ENCODE assay signal across 10 cellular contexts in genomic region chr16:12119562-12119961, GRCh38.
DNase-seq lines count a peak whose midpoint lies in the region; ATAC-seq, FAIRE-seq and TF ChIP-seq lines count a peak whose summit lies in the region.
"Had no signal": no experiment of that assay in that cellular context is flagged by ENCODE, and none has a peak within 500 bp of the region (broad histone marks: within the 10 kb centered on the region; RNA-seq: fewer than 3 reads in every experiment).

No MANE protein-coding gene starts in this region.

- H3K4me3 Mint-ChIP-seq in MCF 10A (ENCODE audit: unreplicated experiment), result peak overlapping the region; percentile 10
- H3K4me3 Mint-ChIP-seq in activated T-helper 1 cell treated with anti-CD3 and anti-CD28 coated beads, Interleukin-12 subunit alpha, Interleukin-12 subunit beta, Interleukin-2, Interleukin-4 antibody, amounts not matched to agents 30 ng/mL and 10 ng/mL and 1 ng/mL, durations not matched to agents 14 hours and 24 hours and 36 hours, result no peak overlapping the region

- H3K4me3 ChIP-seq in breast epithelium, result no peak overlapping the region
- H3K4me3 ChIP-seq in bronchial epithelial cell (ENCODE audit: low read depth, low read length), result no peak overlapping the region
- H3K4me3 ChIP-seq in lower lobe of right lung, result no peak overlapping the region
- H3K4me3 ChIP-seq in upper lobe of right lung, result no peak overlapping the region
- H3K4me3 ChIP-seq: skin epidermis had no signal

- no peaks in the 10 kb centered on the region for H3K36me3 ChIP-seq in breast epithelium
- no peaks in the 10 kb centered on the region for H3K36me3 ChIP-seq in bronchial epithelial cell (ENCODE audit: control insufficient read depth, insufficient read depth, low read length)
- no peaks in the 10 kb centered on the region for H3K36me3 ChIP-seq in lower lobe of right lung
- no peaks in the 10 kb centered on the region for H3K36me3 ChIP-seq in upper lobe of right lung

- peak overlapping the region; percentile 89 for H3K27ac Mint-ChIP-seq in MCF 10A (ENCODE audit: low read depth, unreplicated experiment)
- no peak overlapping the region for H3K27ac Mint-ChIP-seq in activated T-helper 1 cell treated with anti-CD3 and anti-CD28 coated beads, Interleukin-12 subunit alpha, Interleukin-12 subunit beta, Interleukin-2, Interleukin-4 antibody, amounts not matched to agents 30 ng/mL and 10 ng/mL and 1 ng/mL, durations not matched to agents 14 hours and 24 hours and 36 hours

- TF ChIP-seq POLR2A in breast epithelium (IDR thresholded peaks at IDR 0.05), result no peak

- ATAC-seq in lower lobe of right lung (peak; percentile 51 to 59), upper lobe of right lung (peak; percentile 71), GM18873 (IDR thresholded peaks at IDR 0.05; ENCODE audit: low FRiP score, unreplicated experiment) (no peak)

- CTCF ChIA-PET in MCF 10A (lab: Yijun Ruan, JAX), result interaction anchor here (1.8 kb wide), 1 partner anchor 25 kb away, joined by 6 read pairs; no protein-coding TSS in a partner anchor

- no TSS peak for BruUV-seq in MCF 10A (replicated peaks; lab: Mats Ljungman, UMichigan)

- DNase-seq in MCF 10A (ENCODE audit: unreplicated experiment), result peak; percentile 78
- DNase-seq in breast epithelium (ENCODE audit: low spot score in 2 of 2), result no peak
- DNase-seq in bronchial epithelial cell (ENCODE audit: low read depth), result peak; percentile 46
- no peak for DNase-seq in lower lobe of right lung
- DNase-seq in upper lobe of right lung, result peak; percentile 66
- no peak for DNase-seq in NCI-H1930 (lab: John Stamatoyannopoulos, UW)
- DNase-seq in activated T-helper 1 cell treated with anti-CD3 and anti-CD28 coated beads, Interleukin-12 subunit alpha, Interleukin-12 subunit beta, Interleukin-2, Interleukin-4 antibody, amounts not matched to agents 30 ng/mL and 10 ng/mL and 1 ng/mL, durations not matched to agents 14 hours and 24 hours and 36 hours (ENCODE audit: low spot score), result no peak
- DNase-seq: DMS79 had no signal

- POLR2A ChIA-PET in MCF 10A (lab: Yijun Ruan, JAX), result no interaction called here

- H3K4me1 ChIP-seq in breast epithelium (no peaks in the 10 kb centered on the region), lower lobe of right lung (peaks cover 11% of the 10 kb centered on the region), upper lobe of right lung (no peaks in the 10 kb centered on the region)

- no peaks in the 10 kb centered on the region for H3K27me3 ChIP-seq in breast epithelium
- no peaks in the 10 kb centered on the region for H3K27me3 ChIP-seq in bronchial epithelial cell (ENCODE audit: control insufficient read depth, insufficient read depth, low read length)
- no peaks in the 10 kb centered on the region for H3K27me3 ChIP-seq in lower lobe of right lung (ENCODE audit: low read depth)
- no peaks in the 10 kb centered on the region for H3K27me3 ChIP-seq in upper lobe of right lung

- H3K27me3 Mint-ChIP-seq in MCF 10A (ENCODE audit: insufficient read depth, unreplicated experiment), result no peaks in the 10 kb centered on the region
- H3K27me3 Mint-ChIP-seq in activated T-helper 1 cell treated with anti-CD3 and anti-CD28 coated beads, Interleukin-12 subunit alpha, Interleukin-12 subunit beta, Interleukin-2, Interleukin-4 antibody, amounts not matched to agents 30 ng/mL and 10 ng/mL and 1 ng/mL, durations not matched to agents 14 hours and 24 hours and 36 hours (ENCODE audit: insufficient read depth), result no peaks in the 10 kb centered on the region

- H3K9me3 ChIP-seq in breast epithelium (no peaks in the 10 kb centered on the region), lower lobe of right lung (no peaks in the 10 kb centered on the region), upper lobe of right lung (no peaks in the 10 kb centered on the region)

- no peak for FAIRE-seq in bronchial epithelial cell (lab: Jason Lieb, UNC)

- intact Hi-C loops in MCF 10A (cut with micrococcal nuclease), result no loop called here
- intact Hi-C loops in breast epithelium (cut with DNase I; ENCODE audit: low total_unique reads), result no loop called here
- intact Hi-C loops in lower lobe of right lung (cut with DNase I), result no loop called here
- intact Hi-C loops in upper lobe of right lung (cut with DNase I), result no loop called here
- intact Hi-C loops in activated T-helper 1 cell treated with anti-CD3 and anti-CD28 coated beads, Interleukin-12 subunit alpha, Interleukin-12 subunit beta, Interleukin-2, Interleukin-4 antibody, amounts not matched to agents 30 ng/mL and 10 ng/mL and 1 ng/mL, durations not matched to agents 14 hours and 24 hours and 36 hours (cut with micrococcal nuclease), result no loop called here

- peak overlapping the region in 1 of 2 donors; percentile 43 for H3K27ac ChIP-seq in breast epithelium
- no peak overlapping the region for H3K27ac ChIP-seq in lower lobe of right lung
- H3K27ac ChIP-seq in upper lobe of right lung, result no peak overlapping the region

- TF ChIP-seq CTCF in MCF 10A (IDR thresholded peaks at IDR 0.05; ENCODE audit: unreplicated experiment) (no peak), breast epithelium (IDR thresholded peaks at IDR 0.05) (no peak), bronchial epithelial cell (IDR thresholded peaks at IDR 0.05; ENCODE audit: insufficient read depth, low read length, severe bottlenecking) (no peak), lower lobe of right lung (IDR thresholded peaks at IDR 0.05) (no peak), upper lobe of right lung (IDR thresholded peaks at IDR 0.05) (no peak)

- H3K9me3 Mint-ChIP-seq in MCF 10A (ENCODE audit: unreplicated experiment), result no peaks in the 10 kb centered on the region
- no peaks in the 10 kb centered on the region for H3K9me3 Mint-ChIP-seq in activated T-helper 1 cell treated with anti-CD3 and anti-CD28 coated beads, Interleukin-12 subunit alpha, Interleukin-12 subunit beta, Interleukin-2, Interleukin-4 antibody, amounts not matched to agents 30 ng/mL and 10 ng/mL and 1 ng/mL, durations not matched to agents 14 hours and 24 hours and 36 hours

- H3K36me3 Mint-ChIP-seq in MCF 10A (ENCODE audit: insufficient read depth, unreplicated experiment), result peaks cover 6% of the 10 kb centered on the region
- H3K36me3 Mint-ChIP-seq in activated T-helper 1 cell treated with anti-CD3 and anti-CD28 coated beads, Interleukin-12 subunit alpha, Interleukin-12 subunit beta, Interleukin-2, Interleukin-4 antibody, amounts not matched to agents 30 ng/mL and 10 ng/mL and 1 ng/mL, durations not matched to agents 14 hours and 24 hours and 36 hours (ENCODE audit: low read depth), result no peaks in the 10 kb centered on the region

- H3K4me1 Mint-ChIP-seq in MCF 10A (ENCODE audit: insufficient read depth, unreplicated experiment), result peaks cover 17% of the 10 kb centered on the region
- H3K4me1 Mint-ChIP-seq in activated T-helper 1 cell treated with anti-CD3 and anti-CD28 coated beads, Interleukin-12 subunit alpha, Interleukin-12 subunit beta, Interleukin-2, Interleukin-4 antibody, amounts not matched to agents 30 ng/mL and 10 ng/mL and 1 ng/mL, durations not matched to agents 14 hours and 24 hours and 36 hours (ENCODE audit: low read depth), result peaks cover 3% of the 10 kb centered on the region

Comparison
In these comparisons a context has a peak if more than half of its experiments do, and no peak if none do; other contexts are left out.
1. DNase-seq: peak in MCF 10A (single experiment), bronchial epithelial cell (single experiment) and upper lobe of right lung (single experiment); none in breast epithelium (0 of 2), lower lobe of right lung (single experiment), NCI-H1930 (0 of 2) and activated T-helper 1 cell treated with anti-CD3 and anti-CD28 coated beads, Interleukin-12 subunit alpha, Interleukin-12 subunit beta, Interleukin-2, Interleukin-4 antibody, amounts not matched to agents 30 ng/mL and 10 ng/mL and 1 ng/mL, durations not matched to agents 14 hours and 24 hours and 36 hours (single experiment).